Comparison of ENCODE assay signal across 14 cellular contexts in genomic region chr17:74351552-74352210, GRCh38. TPM values are rescaled to one million over a fixed set of nuclear protein-coding genes. Genes with fewer than 3 reads are reported as not detected.
DNase-seq lines count a peak whose midpoint lies in the region; ATAC-seq and TF ChIP-seq lines count a peak whose summit lies in the region.
"Had no signal": no experiment of that assay in that cellular context is flagged by ENCODE, and none has a peak within 500 bp of the region (broad histone marks: within the 10 kb centered on the region; RNA-seq: fewer than 3 reads in every experiment).

No MANE protein-coding gene starts in this region.

- no peak overlapping the region for H3K27ac Mint-ChIP-seq in CD4-positive, alpha-beta T cell
- H3K27ac Mint-ChIP-seq in brain = no peak overlapping the region
- no peak overlapping the region for H3K27ac Mint-ChIP-seq in nephron
- no peak overlapping the region for H3K27ac Mint-ChIP-seq in T-helper 2 cell treated with Interferon-gamma antibody and Interleukin-4, amounts not matched to agents 5 μg/mL and 100 μg/mL, for 36 hours
- no peak overlapping the region for H3K27ac Mint-ChIP-seq in CD8-positive, alpha-beta memory T cell

- no peak for TF ChIP-seq CTCF in CD4-positive, alpha-beta T cell (IDR thresholded peaks at IDR 0.05)
- TF ChIP-seq CTCF in brain (conservative IDR thresholded peaks at IDR 0.05) (peak; percentile 22 to 46), nephron (IDR thresholded peaks at IDR 0.05; ENCODE audit: unreplicated experiment in 3 of 3) (peak; percentile 17 to 34 (median 21))

- H3K4me3 Mint-ChIP-seq in CD4-positive, alpha-beta T cell = no peak overlapping the region
- H3K4me3 Mint-ChIP-seq in brain (no peak overlapping the region), nephron (no peak overlapping the region)
- no peak overlapping the region for H3K4me3 Mint-ChIP-seq in T-helper 2 cell treated with Interferon-gamma antibody and Interleukin-4, amounts not matched to agents 5 μg/mL and 100 μg/mL, for 36 hours
- H3K4me3 Mint-ChIP-seq in CD8-positive, alpha-beta memory T cell = peak overlapping the region in 1 of 7 donors; percentile 23

- no peaks in the 10 kb centered on the region for H3K9me3 Mint-ChIP-seq in CD4-positive, alpha-beta T cell
- H3K9me3 Mint-ChIP-seq in brain = peaks cover 0 to 4% (median 0%) of the 10 kb centered on the region in 5 experiments
- no peaks in the 10 kb centered on the region for H3K9me3 Mint-ChIP-seq in nephron
- no peaks in the 10 kb centered on the region for H3K9me3 Mint-ChIP-seq in T-helper 2 cell treated with Interferon-gamma antibody and Interleukin-4, amounts not matched to agents 5 μg/mL and 100 μg/mL, for 36 hours
- no peaks in the 10 kb centered on the region for H3K9me3 Mint-ChIP-seq in CD8-positive, alpha-beta memory T cell

- H3K27ac ChIP-seq in CD4-positive, alpha-beta T cell (ENCODE audit: low read depth, low read length) = no peak overlapping the region
- no peak overlapping the region for H3K27ac ChIP-seq in CD8-positive, alpha-beta memory T cell (ENCODE audit: low read depth, low read length)
- H3K27ac ChIP-seq: cardiac muscle cell, upper lobe of right lung had no signal

- H3K4me1 Mint-ChIP-seq in CD4-positive, alpha-beta T cell (ENCODE audit: low read depth) = no peaks in the 10 kb centered on the region
- H3K4me1 Mint-ChIP-seq in brain = peaks cover 9% of the 10 kb centered on the region
- no peaks in the 10 kb centered on the region for H3K4me1 Mint-ChIP-seq in nephron
- peaks cover 4% of the 10 kb centered on the region for H3K4me1 Mint-ChIP-seq in T-helper 2 cell treated with Interferon-gamma antibody and Interleukin-4, amounts not matched to agents 5 μg/mL and 100 μg/mL, for 36 hours (ENCODE audit: low read depth)
- H3K4me1 Mint-ChIP-seq in CD8-positive, alpha-beta memory T cell = peaks cover 0 to 14% (median 2%) of the 10 kb centered on the region in 3 donors

- H3K9me3 ChIP-seq in CD4-positive, alpha-beta T cell (ENCODE audit: control insufficient read depth, low read length) = no peaks in the 10 kb centered on the region
- H3K9me3 ChIP-seq in CD8-positive, alpha-beta memory T cell (ENCODE audit: low read length) = no peaks in the 10 kb centered on the region
- H3K9me3 ChIP-seq: upper lobe of right lung had no signal

- peaks cover 60% of the 10 kb centered on the region for H3K27me3 Mint-ChIP-seq in CD4-positive, alpha-beta T cell
- H3K27me3 Mint-ChIP-seq in brain = peaks cover 49% of the 10 kb centered on the region
- H3K27me3 Mint-ChIP-seq in nephron (ENCODE audit: low read depth) = peaks cover 93% of the 10 kb centered on the region
- H3K27me3 Mint-ChIP-seq in T-helper 2 cell treated with Interferon-gamma antibody and Interleukin-4, amounts not matched to agents 5 μg/mL and 100 μg/mL, for 36 hours (ENCODE audit: low read depth) = peaks cover 68% of the 10 kb centered on the region
- H3K27me3 Mint-ChIP-seq in CD8-positive, alpha-beta memory T cell = peaks cover 26 to 55% of the 10 kb centered on the region in 2 donors

- intact Hi-C loops in CD4-positive, alpha-beta T cell (cut with DNase I, micrococcal nuclease) = loop anchor here (5.0 kb wide), 1 partner anchor 49 kb away; no protein-coding TSS in a partner anchor

- ATAC-seq in CD4-positive, alpha-beta T cell (ENCODE audit: poor library complexity) = peak; percentile 24
- no peak for ATAC-seq in HG02885 (IDR thresholded peaks at IDR 0.05; ENCODE audit: poor library complexity, unreplicated experiment)
- ATAC-seq: upper lobe of right lung had no signal

- peaks cover 54% of the 10 kb centered on the region for H3K27me3 ChIP-seq in CD4-positive, alpha-beta T cell (ENCODE audit: control insufficient read depth, insufficient read depth, low read length)
- H3K27me3 ChIP-seq in CD8-positive, alpha-beta memory T cell (ENCODE audit: insufficient read depth, low read length, poor library complexity, severe bottlenecking) = peaks cover 31% of the 10 kb centered on the region

- no peak overlapping the region for H3K4me3 ChIP-seq in CD8-positive, alpha-beta memory T cell (ENCODE audit: low read length)
- H3K4me3 ChIP-seq: cardiac muscle cell, upper lobe of right lung had no signal

- CTCF ChIA-PET in CD4-positive, alpha-beta T cell (lab: Charles Lee) = interaction anchor here (1.8 kb wide), 1 partner anchor 17 kb away, joined by 8 read pairs; no protein-coding TSS in a partner anchor
- CTCF ChIA-PET in HEK293T (lab: Yijun Ruan, JAX) = interaction anchor here (0.9 to 2.5 kb wide), 6 partner anchors 9 to 23 kb away, joined by 3 to 9 read pairs (median 4); partner anchors contain the start of genes BTBD17 and GPR142
- CTCF ChIA-PET in CD8-positive, alpha-beta memory T cell (lab: Charles Lee) = interaction anchor here (1.2 to 4.5 kb wide), 4 partner anchors 17 to 152 kb away, joined by 3 to 15 read pairs (median 4); no protein-coding TSS in a partner anchor

- POLR2A ChIA-PET in CD4-positive, alpha-beta T cell (lab: Charles Lee) = no interaction called here
- POLR2A ChIA-PET in HEK293T (lab: Yijun Ruan, JAX) = no interaction called here
- POLR2A ChIA-PET in CD8-positive, alpha-beta memory T cell (lab: Charles Lee) = no interaction called here

- no peaks in the 10 kb centered on the region for H3K4me1 ChIP-seq in CD8-positive, alpha-beta memory T cell (ENCODE audit: insufficient read depth, low read length)
- H3K4me1 ChIP-seq: upper lobe of right lung had no signal

- H3K36me3 ChIP-seq in CD8-positive, alpha-beta memory T cell (ENCODE audit: insufficient read depth, low read length) = no peaks in the 10 kb centered on the region
- H3K36me3 ChIP-seq: cardiac muscle cell, upper lobe of right lung had no signal

- DNase-seq in CD4-positive, alpha-beta T cell = no peak
- DNase-seq in HEK293T (ENCODE audit: extremely low spot score) = peak; percentile 68
- no peak for DNase-seq in T-helper 2 cell treated with Interferon-gamma antibody and Interleukin-4, amounts not matched to agents 5 μg/mL and 100 μg/mL, for 36 hours (ENCODE audit: low spot score)
- DNase-seq in CD8-positive, alpha-beta memory T cell = no peak
- DNase-seq: activated gamma-delta T cell treated with Interleukin-2 at 50 U/mL for 16 hours, C1 segment of cervical spinal cord, EL, KG1, NCI-H1417, upper lobe of right lung had no signal

- H3K36me3 Mint-ChIP-seq in CD4-positive, alpha-beta T cell (ENCODE audit: low read depth) = no peaks in the 10 kb centered on the region
- no peaks in the 10 kb centered on the region for H3K36me3 Mint-ChIP-seq in brain
- H3K36me3 Mint-ChIP-seq in nephron (ENCODE audit: low read depth) = no peaks in the 10 kb centered on the region
- no peaks in the 10 kb centered on the region for H3K36me3 Mint-ChIP-seq in T-helper 2 cell treated with Interferon-gamma antibody and Interleukin-4, amounts not matched to agents 5 μg/mL and 100 μg/mL, for 36 hours (ENCODE audit: low read depth)
- H3K36me3 Mint-ChIP-seq in CD8-positive, alpha-beta memory T cell = no peaks in the 10 kb centered on the region

TF ChIP-seq in HEK293T, 16 proteins besides CTCF, POLR2A, EP300 and RAD21:
- TF ChIP-seq L3MBTL2 (conservative IDR thresholded peaks at IDR 0.05) = peak; percentile 66; the same call in 1 of the 2 replicates
- TF ChIP-seq SP1 (IDR thresholded peaks at IDR 0.05) = no peak

RNA-seq across cellular contexts. Expression of gene BTBD17, which starts 10.0 kb away (rescaled TPM):
- total RNA-seq in CD4-positive, alpha-beta T cell = not detected
- polyA plus RNA-seq in brain (ENCODE audit: insufficient read depth, low read depth, low replicate concordance) = 48.3 TPM
- total RNA-seq in CD8-positive, alpha-beta memory T cell = not detected
- not detected for polyA plus RNA-seq in CD8-positive, alpha-beta memory T cell
- total RNA-seq: upper lobe of right lung had no signal

RNA-seq across cellular contexts. Expression of gene GPR142, which starts 15.6 kb away (rescaled TPM):
- not detected for total RNA-seq in CD4-positive, alpha-beta T cell
- polyA plus RNA-seq in brain (ENCODE audit: insufficient read depth, low read depth, low replicate concordance) = 0.51 TPM
- not detected for total RNA-seq in CD8-positive, alpha-beta memory T cell
- polyA plus RNA-seq in CD8-positive, alpha-beta memory T cell = not detected
- total RNA-seq: cardiac muscle cell, upper lobe of right lung had no signal
- polyA plus RNA-seq: cardiac muscle cell had no signal

RNA-seq across cellular contexts. Expression of gene KIF19, which starts 25.7 kb away (rescaled TPM):
- 1 to 10 TPM in 1 of 2 experiments, under 1 TPM in 1; 0.81 to 1.1 TPM for total RNA-seq in CD4-positive, alpha-beta T cell
- polyA plus RNA-seq in brain (ENCODE audit: insufficient read depth, low read depth, low replicate concordance) = 48.2 TPM
- under 1 TPM; 0.20 to 0.24 TPM for total RNA-seq in CD8-positive, alpha-beta memory T cell
- polyA plus RNA-seq in CD8-positive, alpha-beta memory T cell = 3.4 TPM
- polyA plus RNA-seq: cardiac muscle cell had no signal
